ENCODE assay signal across 33 cellular contexts in the genomic region with DNA sequence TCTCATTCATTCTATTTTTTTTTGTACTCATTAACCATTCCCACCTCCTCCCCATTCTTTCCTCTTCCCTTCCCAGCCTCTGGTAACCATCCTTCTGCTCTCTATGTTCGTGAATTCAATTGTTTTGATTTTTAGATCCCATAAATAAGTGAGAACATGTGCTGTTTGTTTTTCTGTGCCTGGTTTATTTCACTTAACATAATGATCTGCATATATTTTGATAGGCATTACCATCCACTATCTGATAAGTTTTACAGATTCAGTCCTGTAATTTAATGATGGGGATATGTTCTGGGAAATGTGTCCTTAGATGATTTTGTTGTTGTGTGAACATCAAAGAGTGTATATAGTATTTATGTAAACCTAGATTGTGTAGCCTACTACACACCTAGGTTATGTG.
"Had no signal": no experiment of that assay in that cellular context is flagged by ENCODE, and none has a peak within 500 bp of the region (broad histone marks: within the 10 kb centered on the region; RNA-seq: fewer than 3 reads in every experiment).

No MANE protein-coding gene starts in this region.

- H3K9me3 ChIP-seq: MG63 had no signal

- H3K9ac ChIP-seq: KMS-11 had no signal

- H3K4me3 ChIP-seq: MG63 had no signal

- H3K4me2 ChIP-seq: KMS-11 had no signal

- H3K27me3 ChIP-seq: MG63 had no signal

- H3K36me3 ChIP-seq: MG63 had no signal

- H3K27ac ChIP-seq: KMS-11 had no signal

- DNase-seq: Karpas-422, Kasumi-1, MG63, MM.1S, MV-4-11, NCI-H1048, NCI-H1092, NCI-H1092 treated with DMSO at 0.1 percent for 48 hours, NCI-H1105, NCI-H1105 treated with DMSO at 0.1 percent for 48 hours, NCI-H1417, NCI-H1417 treated with DMSO at 0.1 percent for 48 hours, NCI-H1436, NCI-H1436 treated with DMSO at 0.1 percent for 48 hours, NCI-H146, NCI-H1694, NCI-H1694 treated with DMSO at 0.1 percent for 48 hours, NCI-H187, NCI-H187 treated with DMSO at 0.1 percent for 48 hours, NCI-H1930, NCI-H2029, NCI-H2029 treated with DMSO at 0.1 percent for 48 hours, NCI-H2081, NCI-H2081 treated with DMSO at 0.1 percent for 48 hours, NCI-H2107, NCI-H2171, NCI-H2171 treated with DMSO at 0.1 percent for 48 hours, NCI-H226, NCI-H345, NCI-H446, NCI-H446 treated with DMSO at 0.1 percent for 48 hours, NCI-H510A had no signal
